ENCODE assay signal across 1 cellular context in genomic region chr4:12926189-12927066, GRCh38.
TF ChIP-seq lines count a peak whose summit lies in the region.

No MANE protein-coding gene starts in this region.

TF ChIP-seq in HepG2, 621 proteins besides CTCF, POLR2A, EP300 and RAD21 (continued from another document and continues in another):
- TF ChIP-seq MXD1 (CRISPR knock-in tag; IDR thresholded peaks at IDR 0.05) = no peak
- no peak for TF ChIP-seq ZBTB7A (CRISPR knock-in tag; IDR thresholded peaks at IDR 0.05)
- peak; percentile 20 for TF ChIP-seq TBL1XR1 (IDR thresholded peaks at IDR 0.05; ENCODE audit: borderline replicate concordance, low read length, partially characterized antibody)
- TF ChIP-seq TEAD3 (CRISPR knock-in tag; optimal IDR thresholded peaks at IDR 0.05; ENCODE audit: borderline replicate concordance) = peak; percentile 14
- TF ChIP-seq TP53 (CRISPR knock-in tag; conservative IDR thresholded peaks at IDR 0.05) = no peak
- TF ChIP-seq ZNF839 (CRISPR knock-in tag; IDR thresholded peaks at IDR 0.05; ENCODE audit: borderline replicate concordance) = no peak
- TF ChIP-seq SAFB2 (CRISPR knock-in tag; IDR thresholded peaks at IDR 0.05; ENCODE audit: borderline replicate concordance, low read depth) = no peak
- TF ChIP-seq ARNTL (CRISPR knock-in tag; IDR thresholded peaks at IDR 0.05) = no peak
- no peak for TF ChIP-seq ZBTB49 (CRISPR knock-in tag; IDR thresholded peaks at IDR 0.05; ENCODE audit: borderline replicate concordance)
- no peak for TF ChIP-seq MAFG (CRISPR knock-in tag; IDR thresholded peaks at IDR 0.05)
- no peak for TF ChIP-seq RAD51 (IDR thresholded peaks at IDR 0.05; ENCODE audit: borderline replicate concordance)
- TF ChIP-seq NAIF1 (CRISPR knock-in tag; IDR thresholded peaks at IDR 0.05; ENCODE audit: borderline replicate concordance) = no peak
- TF ChIP-seq TRIM24 (CRISPR knock-in tag; IDR thresholded peaks at IDR 0.05) = no peak
- peak; percentile 80 for TF ChIP-seq RARA (CRISPR knock-in tag; IDR thresholded peaks at IDR 0.05)
- TF ChIP-seq CSRNP1 (CRISPR knock-in tag; IDR thresholded peaks at IDR 0.05) = no peak
- TF ChIP-seq HDAC2 (CRISPR knock-in tag; IDR thresholded peaks at IDR 0.05) = peak; percentile 87
- TF ChIP-seq TAF15 (IDR thresholded peaks at IDR 0.05; ENCODE audit: low read depth, low read length, poor library complexity, severe bottlenecking) = no peak
- TF ChIP-seq MLXIP (CRISPR knock-in tag; IDR thresholded peaks at IDR 0.05; ENCODE audit: borderline replicate concordance) = no peak
- TF ChIP-seq ZBTB4 (CRISPR knock-in tag; IDR thresholded peaks at IDR 0.05; ENCODE audit: borderline replicate concordance) = no peak
- TF ChIP-seq SNRNP70 (IDR thresholded peaks at IDR 0.05; ENCODE audit: low read depth, low read length) = no peak
- no peak for TF ChIP-seq ZHX1 (CRISPR knock-in tag; IDR thresholded peaks at IDR 0.05; ENCODE audit: low read depth)
- no peak for TF ChIP-seq ZNF432 (CRISPR knock-in tag; IDR thresholded peaks at IDR 0.05; ENCODE audit: borderline replicate concordance)
- no peak for TF ChIP-seq ZNF737 (CRISPR knock-in tag; IDR thresholded peaks at IDR 0.05; ENCODE audit: borderline replicate concordance)
- TF ChIP-seq ZNF292 (CRISPR knock-in tag; IDR thresholded peaks at IDR 0.05; ENCODE audit: borderline replicate concordance, low read depth) = peak; percentile 98
- peak; percentile 44; the same call in 1 of the 2 replicates for TF ChIP-seq KDM6A (CRISPR knock-in tag; IDR thresholded peaks at IDR 0.05; ENCODE audit: low read depth)
- no peak for TF ChIP-seq ZNF577 (CRISPR knock-in tag; IDR thresholded peaks at IDR 0.05; ENCODE audit: borderline replicate concordance, low read depth)
- no peak for TF ChIP-seq ZSCAN12 (CRISPR knock-in tag; IDR thresholded peaks at IDR 0.05)
- TF ChIP-seq ZEB1 (IDR thresholded peaks at IDR 0.05; ENCODE audit: insufficient replicate concordance, low read depth) = no peak
- TF ChIP-seq GATA4 (IDR thresholded peaks at IDR 0.05; ENCODE audit: borderline replicate concordance, low read depth) = no peak
- no peak for TF ChIP-seq AGO1 (IDR thresholded peaks at IDR 0.05; ENCODE audit: low read depth, low read length, poor library complexity, severe bottlenecking)
- no peak; the same call in 1 of the 2 replicates for TF ChIP-seq ISL2 (CRISPR knock-in tag; IDR thresholded peaks at IDR 0.05)
- TF ChIP-seq POGZ (CRISPR knock-in tag; IDR thresholded peaks at IDR 0.05) = peak; percentile 84
- TF ChIP-seq RFX1 (IDR thresholded peaks at IDR 0.05) = no peak
- TF ChIP-seq SRSF4 (IDR thresholded peaks at IDR 0.05; ENCODE audit: low read depth, low read length, poor library complexity, severe bottlenecking) = no peak
- no peak for TF ChIP-seq MXD3 (CRISPR knock-in tag; IDR thresholded peaks at IDR 0.05)
- no peak for TF ChIP-seq MTF2 (CRISPR knock-in tag; IDR thresholded peaks at IDR 0.05; ENCODE audit: borderline replicate concordance)
- TF ChIP-seq ZKSCAN8 (CRISPR knock-in tag; IDR thresholded peaks at IDR 0.05; ENCODE audit: borderline replicate concordance) = no peak; the same call in 1 of the 2 replicates
- no peak for TF ChIP-seq KDM1A (CRISPR knock-in tag; IDR thresholded peaks at IDR 0.05)
- no peak for TF ChIP-seq ZNF572 (CRISPR knock-in tag; IDR thresholded peaks at IDR 0.05)
- TF ChIP-seq ZBED4 (CRISPR knock-in tag; IDR thresholded peaks at IDR 0.05; ENCODE audit: borderline replicate concordance) = no peak
- peak; percentile 17 for TF ChIP-seq XRCC5 (optimal IDR thresholded peaks at IDR 0.05; ENCODE audit: low read length)
- TF ChIP-seq ZNF414 (CRISPR knock-in tag; IDR thresholded peaks at IDR 0.05) = no peak; the same call in 1 of the 2 replicates
- TF ChIP-seq ZKSCAN5 (CRISPR knock-in tag; IDR thresholded peaks at IDR 0.05) = no peak
- no peak for TF ChIP-seq ZNF3 (CRISPR knock-in tag; IDR thresholded peaks at IDR 0.05)
- TF ChIP-seq ZNF709 (CRISPR knock-in tag; IDR thresholded peaks at IDR 0.05) = no peak
